Comparison of ENCODE assay signal across 16 cellular contexts in the genomic region with DNA sequence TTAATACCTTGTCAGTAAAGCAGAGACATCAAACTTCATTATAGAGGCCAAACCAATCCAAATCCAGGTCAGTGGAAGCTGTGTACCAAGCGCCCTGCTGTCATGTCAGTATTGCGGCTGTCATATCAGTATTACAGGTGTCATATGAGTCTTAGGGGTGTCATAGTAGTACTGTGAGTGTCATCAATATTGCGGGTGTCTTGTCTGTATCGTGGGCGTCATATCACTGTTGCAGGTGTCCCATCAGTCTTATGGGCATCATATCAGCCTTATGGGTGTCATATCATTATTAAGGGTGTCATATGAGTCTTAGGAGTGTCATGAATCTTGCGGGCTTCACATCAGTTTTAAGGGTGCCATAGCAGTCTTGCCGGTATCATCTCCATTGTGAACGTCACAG. TPM values are rescaled to one million over a fixed set of nuclear protein-coding genes. Genes with fewer than 3 reads are reported as not detected.
DNase-seq lines count a peak whose midpoint lies in the region; ATAC-seq, FAIRE-seq and TF ChIP-seq lines count a peak whose summit lies in the region.
"Had no signal": no experiment of that assay in that cellular context is flagged by ENCODE, and none has a peak within 500 bp of the region (broad histone marks: within the 10 kb centered on the region; RNA-seq: fewer than 3 reads in every experiment).

No MANE protein-coding gene starts in this region.

- no peaks in the 10 kb centered on the region for H3K9me2 ChIP-seq in PC-9 (ENCODE audit: insufficient read depth)

- CTCF ChIA-PET in PC-9 (lab: Charles Lee), result interaction anchor here (0.7 to 0.9 kb wide), 3 partner anchors 36 to 383 kb away, joined by 3 to 5 read pairs (median 4); no protein-coding TSS in a partner anchor
- CTCF ChIA-PET in K562 (lab: Yijun Ruan, JAX; ENCODE audit: low intra/inter-chr PET ratio), result no interaction called here

- H3K36me3 ChIP-seq in PC-9 (ENCODE audit: low read depth) (no peaks in the 10 kb centered on the region), K562 (ENCODE audit: control insufficient read depth, insufficient read depth, low read length) (no peaks in the 10 kb centered on the region)
- H3K36me3 ChIP-seq: ovary had no signal

- H3K9me3 ChIP-seq in PC-9 (ENCODE audit: insufficient read depth, low read depth) (no peaks in the 10 kb centered on the region), K562 (replicated peaks; ENCODE audit: control insufficient read depth, insufficient read depth, low read depth, low read length) (no peaks in the 10 kb centered on the region)
- H3K9me3 ChIP-seq: ovary had no signal

- H3K9ac ChIP-seq in K562 (ENCODE audit: insufficient read depth in 1 of 2, low read depth in 2 of 2, low read length in 2 of 2), result 0 out of 4 replicates have a peak overlapping the region, but pooled peaks of 1 of the 2 experiments have one; percentile 84

- H3K9me1 ChIP-seq in K562 (ENCODE audit: control insufficient read depth, insufficient read depth, low read length), result no peaks in the 10 kb centered on the region

- H3K4me1 ChIP-seq in PC-9 (replicated peaks; ENCODE audit: insufficient read depth), result peaks cover 4% of the 10 kb centered on the region; the same call in 1 of the 2 replicates
- peaks cover 3 to 15% of the 10 kb centered on the region in 2 experiments for H3K4me1 ChIP-seq in K562 (replicated peaks in 1 of 2; ENCODE audit: control insufficient read depth in 2 of 2, insufficient read depth in 2 of 2, low read length in 2 of 2)

- H3K27me3 Mint-ChIP-seq in type B pancreatic cell, result peaks cover 33% of the 10 kb centered on the region

- no peaks in the 10 kb centered on the region for H4K20me1 ChIP-seq in PC-9 (ENCODE audit: insufficient read depth)
- no peaks in the 10 kb centered on the region for H4K20me1 ChIP-seq in K562 (replicated peaks; ENCODE audit: control insufficient read depth, insufficient read depth, low read length)

- H3K4me3 Mint-ChIP-seq in type B pancreatic cell, result peak overlapping the region; percentile 88

- in situ Hi-C loops in K562 (cut with MboI), result no loop called here

- TF ChIP-seq CTCF in PC-9 (conservative IDR thresholded peaks at IDR 0.05) (no peak), K562 (IDR thresholded peaks at IDR 0.05 in 2 of 3, conservative IDR thresholded peaks at IDR 0.05 in 1 of 3; ENCODE audit: insufficient read depth in 2 of 3, low read depth in 1 of 3, low read length in 3 of 3) (no peak), type B pancreatic cell (conservative IDR thresholded peaks at IDR 0.05) (no peak)

- H3K4me1 Mint-ChIP-seq in type B pancreatic cell (ENCODE audit: unreplicated experiment), result peaks cover 6% of the 10 kb centered on the region

- intact Hi-C loops in PC-9 (cut with micrococcal nuclease; ENCODE audit: unreplicated experiment), result no loop called here
- intact Hi-C loops in K562 (cut with micrococcal nuclease), result no loop called here

- no peaks in the 10 kb centered on the region for H3F3A ChIP-seq in PC-9 (ENCODE audit: insufficient read depth, low read depth)

- ATAC-seq in K562 (no peak), HG02571 (IDR thresholded peaks at IDR 0.05; ENCODE audit: unreplicated experiment) (no peak)

- DNase-seq in stimulated activated CD4-positive, alpha-beta T cell treated with anti-CD3 and anti-CD28 coated beads, Interleukin-1b, Interleukin-23, amount 100 ng/mL, for 48 hours, result peak; percentile 36
- DNase-seq in stimulated activated CD4-positive, alpha-beta T cell treated with anti-CD3 and anti-CD28 coated beads, Interleukin-12 subunit alpha, Interleukin-12 subunit beta, amount 100 ng/mL, for 4 hours, result no peak
- no peak for DNase-seq in PC-9
- DNase-seq in K562 (ENCODE audit: extremely low read depth in 1 of 4, low spot score in 3 of 4), result no peak
- no peak for DNase-seq in type B pancreatic cell (ENCODE audit: extremely low spot score, unreplicated experiment)
- DNase-seq in mucosa of gallbladder (ENCODE audit: low spot score), result no peak
- DNase-seq in NCI-H187 treated with DMSO at 0.1 percent for 48 hours (lab: John Stamatoyannopoulos, UW), result no peak
- DNase-seq: amniotic stem cell, HFFc6 had no signal

- H3K4me2 ChIP-seq in PC-9 (peak overlapping the region; percentile 94; the same call in 1 of the 2 replicates), K562 (ENCODE audit: insufficient read depth, low read length) (no peak overlapping the region)

- no TSS peak for BruUV-seq in PC-9 (replicated peaks; lab: Mats Ljungman, UMichigan)
- no TSS peak for BruUV-seq in K562 (replicated peaks; lab: Mats Ljungman, UMichigan)

- no peak for TF ChIP-seq RAD21 in K562 (CRISPR knock-in tag; conservative IDR thresholded peaks at IDR 0.05 in 1 of 2, IDR thresholded peaks at IDR 0.05 in 1 of 2)

- H3K27ac Mint-ChIP-seq in type B pancreatic cell, result no peak overlapping the region
- H3K27ac Mint-ChIP-seq: HFFc6 had no signal

- POLR2A ChIA-PET in PC-9 (lab: Charles Lee; ENCODE audit: unreplicated experiment) (no interaction called here), K562 (lab: Yijun Ruan, JAX) (interaction anchor here (0.6 to 1.6 kb wide), 2 partner anchors 9 to 1219 kb away, joined by 3 read pairs; no protein-coding TSS in a partner anchor)

- no peak overlapping the region; the same call in 1 of the 2 replicates for H3K4me3 ChIP-seq in PC-9
- no peak overlapping the region for H3K4me3 ChIP-seq in K562

- H3K36me3 Mint-ChIP-seq in type B pancreatic cell, result no peaks in the 10 kb centered on the region

- H3K9me3 Mint-ChIP-seq in type B pancreatic cell, result no peaks in the 10 kb centered on the region
- H3K9me3 Mint-ChIP-seq: HFFc6 had no signal

- FAIRE-seq in K562 (lab: Jason Lieb, UNC), result no peak
- FAIRE-seq: G401.6, small intestine had no signal

- no peak overlapping the region for H3K27ac ChIP-seq in PC-9
- no peak overlapping the region for H3K27ac ChIP-seq in K562 (ENCODE audit: extremely low read depth, low read depth, low read length)
- H3K27ac ChIP-seq: ovary had no signal

- 82% methylated on average over 8 of the region's 8 CpGs for WGBS in K562 (ENCODE audit: insufficient coverage, low coverage, missing lambda C conversion rate)

- no peak for TF ChIP-seq EP300 in K562 (IDR thresholded peaks at IDR 0.05; ENCODE audit: low read length)

- no peak for TF ChIP-seq POLR2A in K562 (conservative IDR thresholded peaks at IDR 0.05)

- H3K79me2 ChIP-seq in PC-9 (ENCODE audit: low read depth) (no peaks in the 10 kb centered on the region), K562 (ENCODE audit: control insufficient read depth, insufficient read depth, low read length) (no peaks in the 10 kb centered on the region)

- no peaks in the 10 kb centered on the region for H3K27me3 ChIP-seq in PC-9 (ENCODE audit: insufficient read depth, low read depth)
- no peaks in the 10 kb centered on the region for H3K27me3 ChIP-seq in K562 (ENCODE audit: control insufficient read depth in 2 of 2, insufficient read depth in 2 of 2, low read length in 2 of 2)
- H3K27me3 ChIP-seq: ovary had no signal

- H2AFZ ChIP-seq in PC-9 (no peak overlapping the region), K562 (ENCODE audit: low read depth, low read length) (peak overlapping the region; percentile 33; the same call in 1 of the 2 replicates)

TF ChIP-seq in K562, 482 proteins besides CTCF, POLR2A, EP300 and RAD21:
- no peak for TF ChIP-seq CCAR2 (IDR thresholded peaks at IDR 0.05; ENCODE audit: low read depth, low read length)
- 0 out of 2 replicates have a peak, but pooled peaks have one; percentile 7 for TF ChIP-seq PYGO2 (tag; IDR thresholded peaks at IDR 0.05)

RNA-seq across cellular contexts. Expression of a gene that starts 6.0 kb away (rescaled TPM):
- not detected in 2 replicates for total RNA-seq in PC-9 (2021)
- not detected in 2 replicates for total RNA-seq in K562 (2011; cell fraction: chromatin; rRNA removed; ENCODE audit: low replicate concordance)
- not detected in 2 replicates for total RNA-seq in K562 (2011; cell fraction: nucleolus; rRNA removed)
- total RNA-seq in K562 (2011; cell fraction: nucleoplasm; rRNA removed), result not detected in 2 replicates
- total RNA-seq in K562 (2014; rRNA removed), result not detected in 2 replicates
- total RNA-seq in K562 (2014; rRNA removed; fragmentation: Illumina TruSeq; extraction: Trizol), result not detected in 2 replicates
- not detected in 2 replicates for total RNA-seq in K562 (2015; rRNA removed; fragmentation: Illumina TruSeq; extraction: Trizol)
- total RNA-seq in K562 (2021), result not detected in 2 replicates
- not detected in 2 replicates for polyA plus RNA-seq in K562 (2011; rRNA removed)
- not detected in 2 replicates for polyA plus RNA-seq in K562 (2011; cell fraction: cytosol; rRNA removed)
- polyA plus RNA-seq in K562 (2011; cell fraction: nucleus; rRNA removed), result 0.08 TPM in 1 of 2 replicates, not detected in the other
- polyA plus RNA-seq in K562 (2012), result 0.06 and 0.07 TPM in 2 replicates
- not detected in 2 replicates for polyA plus RNA-seq in K562 (2014; fragmentation: Illumina TruSeq; extraction: Trizol)
- polyA plus RNA-seq in K562 (2014; fragmentation: Nextera tagmentation; extraction: Ambion mirVana), result not detected
- not detected in 2 replicates for polyA plus RNA-seq in K562 (2014; rRNA removed)
- polyA minus RNA-seq in K562 (2011; rRNA and poly(A)+ RNA removed), result not detected in 2 replicates
- polyA minus RNA-seq in K562 (2011; cell fraction: cytosol; rRNA and poly(A)+ RNA removed), result not detected in 2 replicates
- polyA minus RNA-seq in K562 (2011; cell fraction: nucleus; rRNA and poly(A)+ RNA removed), result not detected in 2 replicates
- not detected in 2 replicates for total RNA-seq in type B pancreatic cell (ENCODE audit: low replicate concordance)
- not detected for total RNA-seq in mucosa of gallbladder
- total RNA-seq: activated CD8-positive, alpha-beta memory T cell treated with anti-CD3 and anti-CD28 coated beads for 36 hours; HFFc6; mesenteric fat pad; ovary; T-helper 2 cell treated with Interferon-gamma antibody and Interleukin-4, amounts not matched to agents 100 ng/mL and 5 ng/mL, for 36 hours had no signal
- polyA plus RNA-seq: ovary, small intestine had no signal
